In the genomic region with DNA sequence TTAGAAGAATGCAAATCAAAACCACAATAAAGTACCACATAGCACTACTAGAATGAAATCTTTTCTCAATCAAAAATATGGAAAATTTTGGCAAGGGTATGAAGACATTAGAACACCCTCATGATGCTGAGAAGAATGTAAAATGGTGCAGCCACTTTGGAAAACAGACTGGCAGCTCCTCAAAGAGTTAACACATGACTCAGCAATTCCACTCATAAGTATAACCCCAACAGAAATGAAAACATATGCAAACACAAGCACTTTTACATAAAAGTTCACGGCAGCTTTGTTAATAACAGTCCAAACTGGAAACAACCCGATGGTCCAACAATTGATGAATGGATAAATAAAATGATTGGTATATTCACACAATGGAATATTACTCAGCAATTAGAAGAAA, we compare ENCODE assay signal across 8 cellular contexts.
"Had no signal": no experiment of that assay in that cellular context is flagged by ENCODE, and none has a peak within 500 bp of the region (broad histone marks: within the 10 kb centered on the region; RNA-seq: fewer than 3 reads in every experiment).

No MANE protein-coding gene starts in this region.

- H3K4me3 ChIP-seq: GM12878 had no signal

- DNase-seq: GDM1, GF-D8 had no signal

- ATAC-seq: GM12878 had no signal

- FAIRE-seq: G401.6, GM12878, GM12891, GM12892, GM18507, GM19239 had no signal
